Comparison of ENCODE assay signal across 1 cellular context in the genomic region with DNA sequence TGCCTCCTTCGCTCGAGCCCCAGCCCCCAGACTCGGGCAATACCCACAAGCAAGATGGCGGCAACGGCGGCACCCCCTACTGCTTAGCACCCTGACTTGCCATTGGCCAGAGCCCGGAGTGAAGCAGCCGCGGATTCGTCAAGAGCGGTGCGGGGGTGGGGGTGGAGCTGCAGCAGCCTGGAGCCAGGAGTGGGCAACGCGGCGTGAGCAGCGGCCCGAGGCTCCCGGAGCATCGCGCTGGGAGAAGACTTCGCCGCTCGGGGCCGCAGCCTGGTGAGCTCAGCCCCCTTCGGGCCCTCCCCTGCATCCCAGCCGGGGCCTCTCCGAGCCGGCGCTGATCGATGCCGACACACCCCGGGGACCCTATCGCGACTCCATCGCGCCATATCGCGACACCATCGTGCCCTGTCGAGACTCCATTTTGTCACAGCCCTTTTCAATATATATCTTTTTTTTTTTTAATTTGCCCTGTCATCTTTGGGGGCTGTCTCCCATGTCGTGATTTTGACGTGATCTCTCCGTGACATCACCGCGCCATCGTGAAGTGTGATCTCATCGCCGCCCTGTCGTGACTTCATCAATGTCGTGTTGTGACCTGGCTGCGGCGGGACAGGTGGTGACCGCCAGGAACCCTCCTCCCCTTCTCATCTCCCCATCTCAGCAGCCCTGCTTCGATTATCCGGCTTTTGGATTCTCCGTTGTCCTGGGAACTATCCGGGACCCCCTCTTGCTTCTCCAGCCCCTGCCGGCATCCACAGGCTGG.
TF ChIP-seq lines count a peak whose summit lies in the region.

A gene with protein sequence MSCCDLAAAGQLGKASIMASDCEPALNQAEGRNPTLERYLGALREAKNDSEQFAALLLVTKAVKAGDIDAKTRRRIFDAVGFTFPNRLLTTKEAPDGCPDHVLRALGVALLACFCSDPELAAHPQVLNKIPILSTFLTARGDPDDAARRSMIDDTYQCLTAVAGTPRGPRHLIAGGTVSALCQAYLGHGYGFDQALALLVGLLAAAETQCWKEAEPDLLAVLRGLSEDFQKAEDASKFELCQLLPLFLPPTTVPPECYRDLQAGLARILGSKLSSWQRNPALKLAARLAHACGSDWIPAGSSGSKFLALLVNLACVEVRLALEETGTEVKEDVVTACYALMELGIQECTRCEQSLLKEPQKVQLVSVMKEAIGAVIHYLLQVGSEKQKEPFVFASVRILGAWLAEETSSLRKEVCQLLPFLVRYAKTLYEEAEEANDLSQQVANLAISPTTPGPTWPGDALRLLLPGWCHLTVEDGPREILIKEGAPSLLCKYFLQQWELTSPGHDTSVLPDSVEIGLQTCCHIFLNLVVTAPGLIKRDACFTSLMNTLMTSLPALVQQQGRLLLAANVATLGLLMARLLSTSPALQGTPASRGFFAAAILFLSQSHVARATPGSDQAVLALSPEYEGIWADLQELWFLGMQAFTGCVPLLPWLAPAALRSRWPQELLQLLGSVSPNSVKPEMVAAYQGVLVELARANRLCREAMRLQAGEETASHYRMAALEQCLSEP (plus strand): TSS at position 189 of the 763 bp plus-strand sequence. CDS start 392 bp downstream, at position 581.

TF ChIP-seq in K562, 482 proteins besides CTCF, POLR2A, EP300 and RAD21 (continued from another document and continues in another):
- TF ChIP-seq, protein P1, sequence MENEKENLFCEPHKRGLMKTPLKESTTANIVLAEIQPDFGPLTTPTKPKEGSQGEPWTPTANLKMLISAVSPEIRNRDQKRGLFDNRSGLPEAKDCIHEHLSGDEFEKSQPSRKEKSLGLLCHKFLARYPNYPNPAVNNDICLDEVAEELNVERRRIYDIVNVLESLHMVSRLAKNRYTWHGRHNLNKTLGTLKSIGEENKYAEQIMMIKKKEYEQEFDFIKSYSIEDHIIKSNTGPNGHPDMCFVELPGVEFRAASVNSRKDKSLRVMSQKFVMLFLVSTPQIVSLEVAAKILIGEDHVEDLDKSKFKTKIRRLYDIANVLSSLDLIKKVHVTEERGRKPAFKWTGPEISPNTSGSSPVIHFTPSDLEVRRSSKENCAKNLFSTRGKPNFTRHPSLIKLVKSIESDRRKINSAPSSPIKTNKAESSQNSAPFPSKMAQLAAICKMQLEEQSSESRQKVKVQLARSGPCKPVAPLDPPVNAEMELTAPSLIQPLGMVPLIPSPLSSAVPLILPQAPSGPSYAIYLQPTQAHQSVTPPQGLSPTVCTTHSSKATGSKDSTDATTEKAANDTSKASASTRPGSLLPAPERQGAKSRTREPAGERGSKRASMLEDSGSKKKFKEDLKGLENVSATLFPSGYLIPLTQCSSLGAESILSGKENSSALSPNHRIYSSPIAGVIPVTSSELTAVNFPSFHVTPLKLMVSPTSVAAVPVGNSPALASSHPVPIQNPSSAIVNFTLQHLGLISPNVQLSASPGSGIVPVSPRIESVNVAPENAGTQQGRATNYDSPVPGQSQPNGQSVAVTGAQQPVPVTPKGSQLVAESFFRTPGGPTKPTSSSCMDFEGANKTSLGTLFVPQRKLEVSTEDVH (IDR thresholded peaks at IDR 0.05; ENCODE audit: low read depth, partially characterized antibody): peak; percentile 16
- TF ChIP-seq ZEB2 (IDR thresholded peaks at IDR 0.05) (no peak), SMAD2 (IDR thresholded peaks at IDR 0.05; ENCODE audit: low read depth, low read length) (no peak), WHSC1 (IDR thresholded peaks at IDR 0.05; ENCODE audit: low read length) (no peak), ELF1 (tag; IDR thresholded peaks at IDR 0.05) (peak; percentile 70; the same call in 1 of the 2 replicates), BRF1 (IDR thresholded peaks at IDR 0.05; ENCODE audit: borderline replicate concordance, extremely low read depth, insufficient read length) (no peak), NBN (IDR thresholded peaks at IDR 0.05; ENCODE audit: low read depth) (peak; percentile 77), PRMT5 (CRISPR knock-in tag; IDR thresholded peaks at IDR 0.05) (no peak), ZNF24 (IDR thresholded peaks at IDR 0.05) (no peak), ERF (CRISPR knock-in tag; IDR thresholded peaks at IDR 0.05) (0 out of 2 replicates have a peak, but pooled peaks have one; percentile 29), FOXP1 (CRISPR knock-in tag; IDR thresholded peaks at IDR 0.05) (no peak), LEF1 (IDR thresholded peaks at IDR 0.05) (peak; percentile 54), MAFF (IDR thresholded peaks at IDR 0.05; ENCODE audit: low read length) (no peak), ZNF75A (CRISPR knock-in tag; IDR thresholded peaks at IDR 0.05) (no peak), CBX5 (IDR thresholded peaks at IDR 0.05; ENCODE audit: borderline replicate concordance, low read depth) (no peak), ZFP30 (CRISPR knock-in tag; IDR thresholded peaks at IDR 0.05; ENCODE audit: borderline replicate concordance) (no peak), ZNF347 (CRISPR knock-in tag; IDR thresholded peaks at IDR 0.05; ENCODE audit: low read depth) (no peak)
- TF ChIP-seq, protein P2, sequence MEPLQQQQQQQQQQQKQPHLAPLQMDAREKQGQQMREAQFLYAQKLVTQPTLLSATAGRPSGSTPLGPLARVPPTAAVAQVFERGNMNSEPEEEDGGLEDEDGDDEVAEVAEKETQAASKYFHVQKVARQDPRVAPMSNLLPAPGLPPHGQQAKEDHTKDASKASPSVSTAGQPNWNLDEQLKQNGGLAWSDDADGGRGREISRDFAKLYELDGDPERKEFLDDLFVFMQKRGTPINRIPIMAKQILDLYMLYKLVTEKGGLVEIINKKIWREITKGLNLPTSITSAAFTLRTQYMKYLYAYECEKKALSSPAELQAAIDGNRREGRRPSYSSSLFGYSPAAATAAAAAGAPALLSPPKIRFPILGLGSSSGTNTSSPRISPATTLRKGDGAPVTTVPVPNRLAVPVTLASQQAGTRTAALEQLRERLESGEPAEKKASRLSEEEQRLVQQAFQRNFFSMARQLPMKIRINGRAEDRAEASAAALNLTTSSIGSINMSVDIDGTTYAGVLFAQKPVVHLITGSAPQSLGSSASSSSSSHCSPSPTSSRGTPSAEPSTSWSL (CRISPR knock-in tag; IDR thresholded peaks at IDR 0.05; ENCODE audit: borderline replicate concordance): no peak
- TF ChIP-seq, protein P3, sequence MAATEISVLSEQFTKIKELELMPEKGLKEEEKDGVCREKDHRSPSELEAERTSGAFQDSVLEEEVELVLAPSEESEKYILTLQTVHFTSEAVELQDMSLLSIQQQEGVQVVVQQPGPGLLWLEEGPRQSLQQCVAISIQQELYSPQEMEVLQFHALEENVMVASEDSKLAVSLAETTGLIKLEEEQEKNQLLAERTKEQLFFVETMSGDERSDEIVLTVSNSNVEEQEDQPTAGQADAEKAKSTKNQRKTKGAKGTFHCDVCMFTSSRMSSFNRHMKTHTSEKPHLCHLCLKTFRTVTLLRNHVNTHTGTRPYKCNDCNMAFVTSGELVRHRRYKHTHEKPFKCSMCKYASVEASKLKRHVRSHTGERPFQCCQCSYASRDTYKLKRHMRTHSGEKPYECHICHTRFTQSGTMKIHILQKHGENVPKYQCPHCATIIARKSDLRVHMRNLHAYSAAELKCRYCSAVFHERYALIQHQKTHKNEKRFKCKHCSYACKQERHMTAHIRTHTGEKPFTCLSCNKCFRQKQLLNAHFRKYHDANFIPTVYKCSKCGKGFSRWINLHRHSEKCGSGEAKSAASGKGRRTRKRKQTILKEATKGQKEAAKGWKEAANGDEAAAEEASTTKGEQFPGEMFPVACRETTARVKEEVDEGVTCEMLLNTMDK (IDR thresholded peaks at IDR 0.05; ENCODE audit: borderline replicate concordance, insufficient read depth, low read depth, low read length, poor library complexity, severe bottlenecking): peak; percentile 1
- TF ChIP-seq, protein P4, sequence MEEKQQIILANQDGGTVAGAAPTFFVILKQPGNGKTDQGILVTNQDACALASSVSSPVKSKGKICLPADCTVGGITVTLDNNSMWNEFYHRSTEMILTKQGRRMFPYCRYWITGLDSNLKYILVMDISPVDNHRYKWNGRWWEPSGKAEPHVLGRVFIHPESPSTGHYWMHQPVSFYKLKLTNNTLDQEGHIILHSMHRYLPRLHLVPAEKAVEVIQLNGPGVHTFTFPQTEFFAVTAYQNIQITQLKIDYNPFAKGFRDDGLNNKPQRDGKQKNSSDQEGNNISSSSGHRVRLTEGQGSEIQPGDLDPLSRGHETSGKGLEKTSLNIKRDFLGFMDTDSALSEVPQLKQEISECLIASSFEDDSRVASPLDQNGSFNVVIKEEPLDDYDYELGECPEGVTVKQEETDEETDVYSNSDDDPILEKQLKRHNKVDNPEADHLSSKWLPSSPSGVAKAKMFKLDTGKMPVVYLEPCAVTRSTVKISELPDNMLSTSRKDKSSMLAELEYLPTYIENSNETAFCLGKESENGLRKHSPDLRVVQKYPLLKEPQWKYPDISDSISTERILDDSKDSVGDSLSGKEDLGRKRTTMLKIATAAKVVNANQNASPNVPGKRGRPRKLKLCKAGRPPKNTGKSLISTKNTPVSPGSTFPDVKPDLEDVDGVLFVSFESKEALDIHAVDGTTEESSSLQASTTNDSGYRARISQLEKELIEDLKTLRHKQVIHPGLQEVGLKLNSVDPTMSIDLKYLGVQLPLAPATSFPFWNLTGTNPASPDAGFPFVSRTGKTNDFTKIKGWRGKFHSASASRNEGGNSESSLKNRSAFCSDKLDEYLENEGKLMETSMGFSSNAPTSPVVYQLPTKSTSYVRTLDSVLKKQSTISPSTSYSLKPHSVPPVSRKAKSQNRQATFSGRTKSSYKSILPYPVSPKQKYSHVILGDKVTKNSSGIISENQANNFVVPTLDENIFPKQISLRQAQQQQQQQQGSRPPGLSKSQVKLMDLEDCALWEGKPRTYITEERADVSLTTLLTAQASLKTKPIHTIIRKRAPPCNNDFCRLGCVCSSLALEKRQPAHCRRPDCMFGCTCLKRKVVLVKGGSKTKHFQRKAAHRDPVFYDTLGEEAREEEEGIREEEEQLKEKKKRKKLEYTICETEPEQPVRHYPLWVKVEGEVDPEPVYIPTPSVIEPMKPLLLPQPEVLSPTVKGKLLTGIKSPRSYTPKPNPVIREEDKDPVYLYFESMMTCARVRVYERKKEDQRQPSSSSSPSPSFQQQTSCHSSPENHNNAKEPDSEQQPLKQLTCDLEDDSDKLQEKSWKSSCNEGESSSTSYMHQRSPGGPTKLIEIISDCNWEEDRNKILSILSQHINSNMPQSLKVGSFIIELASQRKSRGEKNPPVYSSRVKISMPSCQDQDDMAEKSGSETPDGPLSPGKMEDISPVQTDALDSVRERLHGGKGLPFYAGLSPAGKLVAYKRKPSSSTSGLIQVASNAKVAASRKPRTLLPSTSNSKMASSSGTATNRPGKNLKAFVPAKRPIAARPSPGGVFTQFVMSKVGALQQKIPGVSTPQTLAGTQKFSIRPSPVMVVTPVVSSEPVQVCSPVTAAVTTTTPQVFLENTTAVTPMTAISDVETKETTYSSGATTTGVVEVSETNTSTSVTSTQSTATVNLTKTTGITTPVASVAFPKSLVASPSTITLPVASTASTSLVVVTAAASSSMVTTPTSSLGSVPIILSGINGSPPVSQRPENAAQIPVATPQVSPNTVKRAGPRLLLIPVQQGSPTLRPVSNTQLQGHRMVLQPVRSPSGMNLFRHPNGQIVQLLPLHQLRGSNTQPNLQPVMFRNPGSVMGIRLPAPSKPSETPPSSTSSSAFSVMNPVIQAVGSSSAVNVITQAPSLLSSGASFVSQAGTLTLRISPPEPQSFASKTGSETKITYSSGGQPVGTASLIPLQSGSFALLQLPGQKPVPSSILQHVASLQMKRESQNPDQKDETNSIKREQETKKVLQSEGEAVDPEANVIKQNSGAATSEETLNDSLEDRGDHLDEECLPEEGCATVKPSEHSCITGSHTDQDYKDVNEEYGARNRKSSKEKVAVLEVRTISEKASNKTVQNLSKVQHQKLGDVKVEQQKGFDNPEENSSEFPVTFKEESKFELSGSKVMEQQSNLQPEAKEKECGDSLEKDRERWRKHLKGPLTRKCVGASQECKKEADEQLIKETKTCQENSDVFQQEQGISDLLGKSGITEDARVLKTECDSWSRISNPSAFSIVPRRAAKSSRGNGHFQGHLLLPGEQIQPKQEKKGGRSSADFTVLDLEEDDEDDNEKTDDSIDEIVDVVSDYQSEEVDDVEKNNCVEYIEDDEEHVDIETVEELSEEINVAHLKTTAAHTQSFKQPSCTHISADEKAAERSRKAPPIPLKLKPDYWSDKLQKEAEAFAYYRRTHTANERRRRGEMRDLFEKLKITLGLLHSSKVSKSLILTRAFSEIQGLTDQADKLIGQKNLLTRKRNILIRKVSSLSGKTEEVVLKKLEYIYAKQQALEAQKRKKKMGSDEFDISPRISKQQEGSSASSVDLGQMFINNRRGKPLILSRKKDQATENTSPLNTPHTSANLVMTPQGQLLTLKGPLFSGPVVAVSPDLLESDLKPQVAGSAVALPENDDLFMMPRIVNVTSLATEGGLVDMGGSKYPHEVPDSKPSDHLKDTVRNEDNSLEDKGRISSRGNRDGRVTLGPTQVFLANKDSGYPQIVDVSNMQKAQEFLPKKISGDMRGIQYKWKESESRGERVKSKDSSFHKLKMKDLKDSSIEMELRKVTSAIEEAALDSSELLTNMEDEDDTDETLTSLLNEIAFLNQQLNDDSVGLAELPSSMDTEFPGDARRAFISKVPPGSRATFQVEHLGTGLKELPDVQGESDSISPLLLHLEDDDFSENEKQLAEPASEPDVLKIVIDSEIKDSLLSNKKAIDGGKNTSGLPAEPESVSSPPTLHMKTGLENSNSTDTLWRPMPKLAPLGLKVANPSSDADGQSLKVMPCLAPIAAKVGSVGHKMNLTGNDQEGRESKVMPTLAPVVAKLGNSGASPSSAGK (IDR thresholded peaks at IDR 0.05): no peak
- TF ChIP-seq, protein P5, sequence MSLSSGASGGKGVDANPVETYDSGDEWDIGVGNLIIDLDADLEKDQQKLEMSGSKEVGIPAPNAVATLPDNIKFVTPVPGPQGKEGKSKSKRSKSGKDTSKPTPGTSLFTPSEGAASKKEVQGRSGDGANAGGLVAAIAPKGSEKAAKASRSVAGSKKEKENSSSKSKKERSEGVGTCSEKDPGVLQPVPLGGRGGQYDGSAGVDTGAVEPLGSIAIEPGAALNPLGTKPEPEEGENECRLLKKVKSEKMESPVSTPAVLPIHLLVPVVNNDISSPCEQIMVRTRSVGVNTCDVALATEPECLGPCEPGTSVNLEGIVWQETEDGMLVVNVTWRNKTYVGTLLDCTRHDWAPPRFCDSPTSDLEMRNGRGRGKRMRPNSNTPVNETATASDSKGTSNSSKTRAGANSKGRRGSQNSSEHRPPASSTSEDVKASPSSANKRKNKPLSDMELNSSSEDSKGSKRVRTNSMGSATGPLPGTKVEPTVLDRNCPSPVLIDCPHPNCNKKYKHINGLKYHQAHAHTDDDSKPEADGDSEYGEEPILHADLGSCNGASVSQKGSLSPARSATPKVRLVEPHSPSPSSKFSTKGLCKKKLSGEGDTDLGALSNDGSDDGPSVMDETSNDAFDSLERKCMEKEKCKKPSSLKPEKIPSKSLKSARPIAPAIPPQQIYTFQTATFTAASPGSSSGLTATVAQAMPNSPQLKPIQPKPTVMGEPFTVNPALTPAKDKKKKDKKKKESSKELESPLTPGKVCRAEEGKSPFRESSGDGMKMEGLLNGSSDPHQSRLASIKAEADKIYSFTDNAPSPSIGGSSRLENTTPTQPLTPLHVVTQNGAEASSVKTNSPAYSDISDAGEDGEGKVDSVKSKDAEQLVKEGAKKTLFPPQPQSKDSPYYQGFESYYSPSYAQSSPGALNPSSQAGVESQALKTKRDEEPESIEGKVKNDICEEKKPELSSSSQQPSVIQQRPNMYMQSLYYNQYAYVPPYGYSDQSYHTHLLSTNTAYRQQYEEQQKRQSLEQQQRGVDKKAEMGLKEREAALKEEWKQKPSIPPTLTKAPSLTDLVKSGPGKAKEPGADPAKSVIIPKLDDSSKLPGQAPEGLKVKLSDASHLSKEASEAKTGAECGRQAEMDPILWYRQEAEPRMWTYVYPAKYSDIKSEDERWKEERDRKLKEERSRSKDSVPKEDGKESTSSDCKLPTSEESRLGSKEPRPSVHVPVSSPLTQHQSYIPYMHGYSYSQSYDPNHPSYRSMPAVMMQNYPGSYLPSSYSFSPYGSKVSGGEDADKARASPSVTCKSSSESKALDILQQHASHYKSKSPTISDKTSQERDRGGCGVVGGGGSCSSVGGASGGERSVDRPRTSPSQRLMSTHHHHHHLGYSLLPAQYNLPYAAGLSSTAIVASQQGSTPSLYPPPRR (CRISPR knock-in tag; IDR thresholded peaks at IDR 0.05; ENCODE audit: borderline replicate concordance): peak; percentile 74; the same call in 1 of the 2 replicates
- TF ChIP-seq, protein P6, sequence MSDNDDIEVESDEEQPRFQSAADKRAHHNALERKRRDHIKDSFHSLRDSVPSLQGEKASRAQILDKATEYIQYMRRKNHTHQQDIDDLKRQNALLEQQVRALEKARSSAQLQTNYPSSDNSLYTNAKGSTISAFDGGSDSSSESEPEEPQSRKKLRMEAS (CRISPR knock-in tag; IDR thresholded peaks at IDR 0.05): peak; percentile 2; the same call in 1 of the 2 replicates
